In the genomic region with DNA sequence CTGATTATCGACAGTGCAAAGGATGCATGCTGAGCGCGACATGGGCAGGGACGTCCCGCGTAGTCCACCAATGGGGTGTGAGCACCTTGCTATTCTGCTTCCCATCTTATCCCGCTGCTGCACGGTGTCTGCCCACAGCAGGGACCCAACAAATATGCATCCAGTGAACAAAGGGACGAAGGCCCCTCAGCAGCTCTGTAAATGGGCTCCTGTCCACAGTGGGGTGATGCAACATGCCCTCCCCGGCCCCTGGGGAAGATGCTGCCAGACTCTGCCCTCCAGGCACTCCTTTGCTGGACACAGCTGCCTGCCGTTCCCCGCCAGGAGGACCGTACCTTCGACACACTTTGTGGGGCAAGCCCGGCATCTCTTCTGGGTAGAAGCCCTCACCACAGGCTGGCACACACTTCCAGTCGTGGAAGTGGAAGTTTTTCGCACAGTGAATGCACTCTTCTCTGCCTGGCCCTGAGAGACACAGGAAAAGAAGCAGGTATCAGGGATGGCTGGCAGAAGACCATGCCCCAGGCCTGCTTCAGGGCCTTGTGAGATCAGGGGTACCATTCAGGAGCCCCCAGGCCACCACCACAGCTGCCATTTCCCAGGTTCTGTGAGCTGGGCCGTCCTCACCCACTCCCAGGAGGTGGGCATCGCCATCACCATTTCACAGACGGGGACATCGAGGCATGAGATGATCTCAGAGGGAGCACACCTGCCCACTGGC, we compare ENCODE assay signal across 1 cellular context.
TF ChIP-seq lines count a peak whose summit lies in the region.

No MANE protein-coding gene starts in this region.

TF ChIP-seq in K562, 482 proteins besides CTCF, POLR2A, EP300 and RAD21:
- TF ChIP-seq, protein P1, sequence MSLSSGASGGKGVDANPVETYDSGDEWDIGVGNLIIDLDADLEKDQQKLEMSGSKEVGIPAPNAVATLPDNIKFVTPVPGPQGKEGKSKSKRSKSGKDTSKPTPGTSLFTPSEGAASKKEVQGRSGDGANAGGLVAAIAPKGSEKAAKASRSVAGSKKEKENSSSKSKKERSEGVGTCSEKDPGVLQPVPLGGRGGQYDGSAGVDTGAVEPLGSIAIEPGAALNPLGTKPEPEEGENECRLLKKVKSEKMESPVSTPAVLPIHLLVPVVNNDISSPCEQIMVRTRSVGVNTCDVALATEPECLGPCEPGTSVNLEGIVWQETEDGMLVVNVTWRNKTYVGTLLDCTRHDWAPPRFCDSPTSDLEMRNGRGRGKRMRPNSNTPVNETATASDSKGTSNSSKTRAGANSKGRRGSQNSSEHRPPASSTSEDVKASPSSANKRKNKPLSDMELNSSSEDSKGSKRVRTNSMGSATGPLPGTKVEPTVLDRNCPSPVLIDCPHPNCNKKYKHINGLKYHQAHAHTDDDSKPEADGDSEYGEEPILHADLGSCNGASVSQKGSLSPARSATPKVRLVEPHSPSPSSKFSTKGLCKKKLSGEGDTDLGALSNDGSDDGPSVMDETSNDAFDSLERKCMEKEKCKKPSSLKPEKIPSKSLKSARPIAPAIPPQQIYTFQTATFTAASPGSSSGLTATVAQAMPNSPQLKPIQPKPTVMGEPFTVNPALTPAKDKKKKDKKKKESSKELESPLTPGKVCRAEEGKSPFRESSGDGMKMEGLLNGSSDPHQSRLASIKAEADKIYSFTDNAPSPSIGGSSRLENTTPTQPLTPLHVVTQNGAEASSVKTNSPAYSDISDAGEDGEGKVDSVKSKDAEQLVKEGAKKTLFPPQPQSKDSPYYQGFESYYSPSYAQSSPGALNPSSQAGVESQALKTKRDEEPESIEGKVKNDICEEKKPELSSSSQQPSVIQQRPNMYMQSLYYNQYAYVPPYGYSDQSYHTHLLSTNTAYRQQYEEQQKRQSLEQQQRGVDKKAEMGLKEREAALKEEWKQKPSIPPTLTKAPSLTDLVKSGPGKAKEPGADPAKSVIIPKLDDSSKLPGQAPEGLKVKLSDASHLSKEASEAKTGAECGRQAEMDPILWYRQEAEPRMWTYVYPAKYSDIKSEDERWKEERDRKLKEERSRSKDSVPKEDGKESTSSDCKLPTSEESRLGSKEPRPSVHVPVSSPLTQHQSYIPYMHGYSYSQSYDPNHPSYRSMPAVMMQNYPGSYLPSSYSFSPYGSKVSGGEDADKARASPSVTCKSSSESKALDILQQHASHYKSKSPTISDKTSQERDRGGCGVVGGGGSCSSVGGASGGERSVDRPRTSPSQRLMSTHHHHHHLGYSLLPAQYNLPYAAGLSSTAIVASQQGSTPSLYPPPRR (CRISPR knock-in tag; IDR thresholded peaks at IDR 0.05; ENCODE audit: borderline replicate concordance): no peak
- TF ChIP-seq, protein P2, sequence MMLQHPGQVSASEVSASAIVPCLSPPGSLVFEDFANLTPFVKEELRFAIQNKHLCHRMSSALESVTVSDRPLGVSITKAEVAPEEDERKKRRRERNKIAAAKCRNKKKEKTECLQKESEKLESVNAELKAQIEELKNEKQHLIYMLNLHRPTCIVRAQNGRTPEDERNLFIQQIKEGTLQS (IDR thresholded peaks at IDR 0.05): 0 out of 2 replicates have a peak, but pooled peaks have one; percentile 17
- TF ChIP-seq, protein P2 (CRISPR knock-in tag; conservative IDR thresholded peaks at IDR 0.05): no peak
- TF ChIP-seq, protein P3, sequence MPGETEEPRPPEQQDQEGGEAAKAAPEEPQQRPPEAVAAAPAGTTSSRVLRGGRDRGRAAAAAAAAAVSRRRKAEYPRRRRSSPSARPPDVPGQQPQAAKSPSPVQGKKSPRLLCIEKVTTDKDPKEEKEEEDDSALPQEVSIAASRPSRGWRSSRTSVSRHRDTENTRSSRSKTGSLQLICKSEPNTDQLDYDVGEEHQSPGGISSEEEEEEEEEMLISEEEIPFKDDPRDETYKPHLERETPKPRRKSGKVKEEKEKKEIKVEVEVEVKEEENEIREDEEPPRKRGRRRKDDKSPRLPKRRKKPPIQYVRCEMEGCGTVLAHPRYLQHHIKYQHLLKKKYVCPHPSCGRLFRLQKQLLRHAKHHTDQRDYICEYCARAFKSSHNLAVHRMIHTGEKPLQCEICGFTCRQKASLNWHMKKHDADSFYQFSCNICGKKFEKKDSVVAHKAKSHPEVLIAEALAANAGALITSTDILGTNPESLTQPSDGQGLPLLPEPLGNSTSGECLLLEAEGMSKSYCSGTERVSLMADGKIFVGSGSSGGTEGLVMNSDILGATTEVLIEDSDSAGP (CRISPR knock-in tag; IDR thresholded peaks at IDR 0.05): no peak
- TF ChIP-seq SIX5 (IDR thresholded peaks at IDR 0.05; ENCODE audit: borderline replicate concordance in 1 of 2, insufficient read depth in 1 of 2, low read depth in 1 of 2, low read length in 2 of 2): no peak
